21 cellular contexts compared by ENCODE assay signal in the genomic region with DNA sequence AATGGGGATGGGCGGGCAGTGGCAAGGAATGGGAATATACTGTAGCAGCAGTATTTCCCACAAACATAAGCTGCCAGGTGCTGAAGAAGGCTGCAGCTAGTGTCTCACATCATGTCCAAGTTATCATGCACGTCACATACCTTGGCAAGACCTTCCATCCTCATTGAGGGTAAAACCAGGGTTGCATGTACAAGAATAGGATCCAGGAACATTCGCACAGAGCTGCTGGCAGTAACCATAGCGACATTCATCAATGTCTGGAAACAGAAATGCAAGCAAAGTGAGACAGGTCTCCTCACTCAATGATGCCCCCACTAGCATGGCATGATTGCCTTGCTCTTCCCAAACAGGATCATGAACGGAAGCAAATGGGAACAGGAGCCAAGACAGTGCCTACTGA. TPM values are rescaled to one million over a fixed set of nuclear protein-coding genes. Genes with fewer than 3 reads are reported as not detected.
DNase-seq lines count a peak whose midpoint lies in the region; ATAC-seq and TF ChIP-seq lines count a peak whose summit lies in the region.
"Had no signal": no experiment of that assay in that cellular context is flagged by ENCODE, and none has a peak within 500 bp of the region (broad histone marks: within the 10 kb centered on the region; RNA-seq: fewer than 3 reads in every experiment).

No MANE protein-coding gene starts in this region.

- H3K4me3 Mint-ChIP-seq in CD8-positive, alpha-beta memory T cell: peak overlapping the region in 5 of 7 donors; percentile 39 to 89 (median 39)
- H3K4me3 Mint-ChIP-seq: activated naive CD4-positive, alpha-beta T cell treated with anti-CD3 and anti-CD28 coated beads for 36 hours had no signal

- peak in 1 of 7 experiments; percentile 4 for TF ChIP-seq CTCF in stomach (IDR thresholded peaks at IDR 0.05)

- no peaks in the 10 kb centered on the region for H3K9me3 ChIP-seq in CD8-positive, alpha-beta memory T cell (ENCODE audit: low read length)
- no peaks in the 10 kb centered on the region for H3K9me3 ChIP-seq in stomach
- H3K9me3 ChIP-seq: HAP-1, upper lobe of left lung had no signal

- TF ChIP-seq POLR2A in stomach (IDR thresholded peaks at IDR 0.05): no peak

- H3K9me3 Mint-ChIP-seq in CD8-positive, alpha-beta memory T cell: no peaks in the 10 kb centered on the region
- H3K9me3 Mint-ChIP-seq: activated naive CD4-positive, alpha-beta T cell treated with anti-CD3 and anti-CD28 coated beads for 36 hours had no signal

- no peak for TF ChIP-seq EP300 in stomach (IDR thresholded peaks at IDR 0.05)

- no peaks in the 10 kb centered on the region for H3K36me3 Mint-ChIP-seq in CD8-positive, alpha-beta memory T cell

- H3K4me1 Mint-ChIP-seq in CD8-positive, alpha-beta memory T cell: peaks cover 54 to 74% (median 62%) of the 10 kb centered on the region in 3 donors

- H3K27me3 ChIP-seq in CD8-positive, alpha-beta memory T cell (ENCODE audit: insufficient read depth, low read length, poor library complexity, severe bottlenecking): no peaks in the 10 kb centered on the region
- no peaks in the 10 kb centered on the region for H3K27me3 ChIP-seq in stomach
- H3K27me3 ChIP-seq: upper lobe of left lung had no signal

- no peak for DNase-seq in CD8-positive, alpha-beta memory T cell
- DNase-seq in globus pallidus (ENCODE audit: low spot score): peak; percentile 74
- DNase-seq in stomach: no peak
- no peak for DNase-seq in NK-92 treated with Interleukin-12 subunit alpha and Interleukin-12 subunit beta, amount 100 ng/mL, for 24 hours (lab: John Stamatoyannopoulos, UW)
- no peak for DNase-seq in stimulated activated CD4-positive, alpha-beta T cell treated with anti-CD3 and anti-CD28 coated beads, Interleukin-12 subunit alpha, Interleukin-12 subunit beta, amount 100 ng/mL, for 4 hours
- DNase-seq: activated CD4-positive, alpha-beta T cell treated with anti-CD3 and anti-CD28 coated beads, Interleukin-2, amount 50 U/mL, for 48 hours; activated naive CD4-positive, alpha-beta T cell treated with anti-CD3 and anti-CD28 coated beads for 36 hours; activated T-cell treated with anti-CD3 and anti-CD28 coated beads, Interleukin-2, amount 50 U/mL, for 1 hour; AML-193; left ventricle myocardium superior; NCI-H1436 treated with DMSO at 0.1 percent for 48 hours; NCI-H2171; NCI-H526 treated with DMSO at 0.1 percent for 48 hours; T-helper 1 cell; upper lobe of left lung; WERI-Rb-1 had no signal

- peak overlapping the region in 7 of 8 donors; percentile 23 to 94 (median 89) for H3K27ac Mint-ChIP-seq in CD8-positive, alpha-beta memory T cell
- H3K27ac Mint-ChIP-seq: activated naive CD4-positive, alpha-beta T cell treated with anti-CD3 and anti-CD28 coated beads for 36 hours had no signal

- peaks cover 59% of the 10 kb centered on the region for H3K4me1 ChIP-seq in CD8-positive, alpha-beta memory T cell (ENCODE audit: insufficient read depth, low read length)
- H3K4me1 ChIP-seq in stomach: peaks cover 24 to 40% (median 36%) of the 10 kb centered on the region in 4 donors
- H3K4me1 ChIP-seq: HAP-1 had no signal

- H3K4me3 ChIP-seq in CD8-positive, alpha-beta memory T cell (ENCODE audit: low read length): no peak overlapping the region
- H3K4me3 ChIP-seq in stomach: no peak overlapping the region
- H3K4me3 ChIP-seq: HAP-1, upper lobe of left lung had no signal

- CTCF ChIA-PET in CD8-positive, alpha-beta memory T cell (lab: Charles Lee): interaction anchor here (1.0 to 8.0 kb wide), 5 partner anchors 8 to 106 kb away, joined by 3 to 30 read pairs (median 5); no protein-coding TSS in a partner anchor

- intact Hi-C loops in stomach (cut with DNase I; ENCODE audit: low total_unique reads): no loop called here

- 89 to 100% (median 95%) methylated on average over 5 of the region's 5 CpGs for WGBS in stomach, 5 donors

- no peaks in the 10 kb centered on the region for H3K36me3 ChIP-seq in CD8-positive, alpha-beta memory T cell (ENCODE audit: insufficient read depth, low read length)
- peaks cover 0 to 7% (median 4%) of the 10 kb centered on the region in 4 donors for H3K36me3 ChIP-seq in stomach
- H3K36me3 ChIP-seq: HAP-1, WERI-Rb-1 had no signal

- POLR2A ChIA-PET in CD8-positive, alpha-beta memory T cell (lab: Charles Lee): interaction anchor here (0.8 to 2.0 kb wide), 3 partner anchors 17 to 32 kb away, joined by 3 to 7 read pairs (median 3); a partner anchor contains a TSS

- H3K27ac ChIP-seq in CD8-positive, alpha-beta memory T cell (ENCODE audit: low read depth, low read length): no peak overlapping the region
- H3K27ac ChIP-seq in angular gyrus (ENCODE audit: low read depth, low read length) (peak overlapping the region; percentile 88), stomach (peak overlapping the region in 4 of 5 donors; percentile 78 to 88 (median 82))
- H3K27ac ChIP-seq: WERI-Rb-1 had no signal

- no peaks in the 10 kb centered on the region for H3K27me3 Mint-ChIP-seq in CD8-positive, alpha-beta memory T cell

- ATAC-seq in GM18511 (IDR thresholded peaks at IDR 0.05; ENCODE audit: unreplicated experiment): no peak
- no peak for ATAC-seq in GM19467 (IDR thresholded peaks at IDR 0.05; ENCODE audit: unreplicated experiment)
- ATAC-seq: Right ventricle myocardium inferior had no signal

RNA-seq across cellular contexts. Expression of a gene that starts 23.7 kb away (rescaled TPM):
- 10 to 100 TPM; 43.1 to 45.2 TPM for total RNA-seq in CD8-positive, alpha-beta memory T cell
- polyA plus RNA-seq in CD8-positive, alpha-beta memory T cell: 228 TPM
- total RNA-seq in stomach: 100 to 1,000 TPM in 3 of 5 donors, 10 to 100 TPM in 2; 66.6 to 162 (median 106) TPM
- polyA plus RNA-seq in stomach: 10 to 100 TPM; 15.6 to 34.2 (median 19.7) TPM

RNA-seq across cellular contexts. Expression of a gene that starts 56.4 kb away (rescaled TPM):
- under 1 TPM; 0.82 to 0.96 TPM for total RNA-seq in CD8-positive, alpha-beta memory T cell
- 12.1 TPM for polyA plus RNA-seq in CD8-positive, alpha-beta memory T cell
- total RNA-seq in stomach: 100 to 1,000 TPM in 2 of 5 donors, 10 to 100 TPM in 3; 44.9 to 151 (median 76.3) TPM
- 10 to 100 TPM; 20.1 to 48.3 (median 22.7) TPM for polyA plus RNA-seq in stomach

Comparison
In these comparisons a context has a peak if more than half of its experiments do, and no peak if none do; other contexts are left out.
1. RNA of a gene that starts 56.4 kb away (total RNA-seq): 44.9 to 151 TPM in stomach; 0.82 to 0.96 TPM in CD8-positive, alpha-beta memory T cell; every median in the first group is over 10 times any median in the second.